Comparison of ENCODE assay signal across 15 cellular contexts in the genomic region with DNA sequence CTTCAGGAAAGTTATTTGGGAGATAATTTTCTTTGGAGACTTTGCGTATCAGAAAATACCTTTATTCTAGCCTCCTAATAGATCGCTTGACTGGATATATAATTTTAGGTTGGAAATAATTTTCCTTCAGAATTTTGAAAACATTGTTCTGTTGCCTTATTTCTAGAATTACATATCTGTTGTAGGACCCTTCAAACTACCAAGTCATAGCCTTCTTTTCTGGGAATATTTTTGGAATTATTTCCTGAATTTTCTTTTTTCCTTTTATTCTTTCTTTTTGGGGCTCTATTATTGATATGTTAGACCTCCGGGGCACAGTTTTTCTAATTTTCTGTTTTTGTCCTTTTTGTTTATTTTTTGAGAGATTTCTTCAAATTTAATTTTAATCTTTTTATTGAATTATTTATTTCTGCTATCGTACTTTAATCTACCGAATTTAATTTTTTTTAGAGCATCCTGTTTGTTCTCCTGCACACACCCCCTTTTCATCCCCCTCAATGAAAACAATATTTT.
DNase-seq lines count a peak whose midpoint lies in the region; ATAC-seq and TF ChIP-seq lines count a peak whose summit lies in the region.
"Had no signal": no experiment of that assay in that cellular context is flagged by ENCODE, and none has a peak within 500 bp of the region (broad histone marks: within the 10 kb centered on the region; RNA-seq: fewer than 3 reads in every experiment).

No MANE protein-coding gene starts in this region.

- H3K4me1 Mint-ChIP-seq in MCF 10A (ENCODE audit: insufficient read depth, unreplicated experiment), result peaks cover 15% of the 10 kb centered on the region
- peaks cover 31% of the 10 kb centered on the region for H3K4me1 Mint-ChIP-seq in central memory CD8-positive, alpha-beta T cell
- H3K4me1 Mint-ChIP-seq in stimulated activated naive B cell treated with anti-CD40 and anti-IgM and Interleukin-4, amounts not matched to agents 10 μg/mL and 1 μg/mL and 100 μg/mL, for 72 hours, result peaks cover 8 to 21% of the 10 kb centered on the region in 2 donors

- TF ChIP-seq POLR2A in breast epithelium (IDR thresholded peaks at IDR 0.05), result no peak

- H3K27me3 ChIP-seq in breast epithelium, result no peaks in the 10 kb centered on the region
- H3K27me3 ChIP-seq in PC-3 (ENCODE audit: low read length), result no peaks in the 10 kb centered on the region
- no peaks in the 10 kb centered on the region for H3K27me3 ChIP-seq in tibial artery
- no peaks in the 10 kb centered on the region for H3K27me3 ChIP-seq in dorsolateral prefrontal cortex
- H3K27me3 ChIP-seq in mesenchymal stem cell (ENCODE audit: control insufficient read depth in 1 of 2, insufficient read depth in 1 of 2, low read length in 2 of 2), result no peaks in the 10 kb centered on the region

- no peak for ATAC-seq in PC-3
- no peak for ATAC-seq in central memory CD8-positive, alpha-beta T cell (replicated peaks; ENCODE audit: extremely low read depth, poor library complexity, severe bottlenecking)
- no peak for ATAC-seq in stimulated activated naive B cell treated with anti-CD40 and anti-IgM and Interleukin-4, amounts not matched to agents 10 μg/mL and 1 μg/mL and 100 μg/mL, for 72 hours (replicated peaks)
- ATAC-seq: CD8-positive, alpha-beta T cell; GM12878 had no signal

- no peak overlapping the region for H3K27ac ChIP-seq in breast epithelium
- peak overlapping the region; percentile 87 for H3K27ac ChIP-seq in PC-3 (ENCODE audit: low read length)
- H3K27ac ChIP-seq in tibial artery, result no peak overlapping the region
- no peak overlapping the region for H3K27ac ChIP-seq in dorsolateral prefrontal cortex
- no peak overlapping the region for H3K27ac ChIP-seq in mesenchymal stem cell (ENCODE audit: low read length, poor library complexity, severe bottlenecking)
- H3K27ac ChIP-seq: 22Rv1 had no signal

- peaks cover 6% of the 10 kb centered on the region for H3K9me3 Mint-ChIP-seq in MCF 10A (ENCODE audit: unreplicated experiment)
- no peaks in the 10 kb centered on the region for H3K9me3 Mint-ChIP-seq in central memory CD8-positive, alpha-beta T cell
- H3K9me3 Mint-ChIP-seq in stimulated activated naive B cell treated with anti-CD40 and anti-IgM and Interleukin-4, amounts not matched to agents 10 μg/mL and 1 μg/mL and 100 μg/mL, for 72 hours, result peaks cover 6 to 30% of the 10 kb centered on the region in 2 donors

- H3K36me3 ChIP-seq in breast epithelium (no peaks in the 10 kb centered on the region), PC-3 (ENCODE audit: low read depth, low read length) (peaks cover 10% of the 10 kb centered on the region), tibial artery (peaks cover 0 to 7% (median 5%) of the 10 kb centered on the region in 3 donors), mesenchymal stem cell (ENCODE audit: control insufficient read depth in 1 of 2, insufficient read depth in 2 of 2, low read depth in 1 of 2, low read length in 2 of 2) (peaks cover 0 to 14% of the 10 kb centered on the region in 2 experiments)

- no peak overlapping the region for H3K18ac ChIP-seq in mesenchymal stem cell (ENCODE audit: low read depth in 1 of 2, low read length in 2 of 2)

- no peaks in the 10 kb centered on the region for H3K9me2 ChIP-seq in PC-3 (replicated peaks; ENCODE audit: low read length)

- no peak overlapping the region for H2BK12ac ChIP-seq in mesenchymal stem cell (ENCODE audit: low read length in 2 of 2)

- H3K9me3 ChIP-seq in breast epithelium (peaks cover 14 to 40% of the 10 kb centered on the region in 2 donors), PC-3 (ENCODE audit: low read length) (no peaks in the 10 kb centered on the region), tibial artery (peaks cover 0 to 15% (median 13%) of the 10 kb centered on the region in 3 donors), mesenchymal stem cell (ENCODE audit: control insufficient read depth, low read length) (peaks cover 7% of the 10 kb centered on the region)

- POLR2A ChIA-PET in MCF 10A (lab: Yijun Ruan, JAX) (interaction anchor here (0.7 to 1.2 kb wide), 3 partner anchors 35 to 244 kb away, joined by 3 read pairs; no protein-coding TSS in a partner anchor), PC-3 (lab: Charles Lee; ENCODE audit: unreplicated experiment) (no interaction called here)

- CTCF ChIA-PET in MCF 10A (lab: Yijun Ruan, JAX), result no interaction called here
- CTCF ChIA-PET in PC-3 (lab: Charles Lee), result no interaction called here

- intact Hi-C loops in MCF 10A (cut with micrococcal nuclease), result no loop called here
- intact Hi-C loops in breast epithelium (cut with DNase I; ENCODE audit: low total_unique reads), result no loop called here
- intact Hi-C loops in PC-3 (cut with micrococcal nuclease), result loop anchor here (10.0 kb wide), 1 partner anchor 91 kb away; no protein-coding TSS in a partner anchor
- intact Hi-C loops in tibial artery (cut with DNase I; ENCODE audit: low total_unique reads), result no loop called here
- intact Hi-C loops in dorsolateral prefrontal cortex (cut with DNase I), result no loop called here

- no peak overlapping the region for H2AK5ac ChIP-seq in mesenchymal stem cell (ENCODE audit: low read length, severe bottlenecking)

- H3K36me3 Mint-ChIP-seq in MCF 10A (ENCODE audit: insufficient read depth, unreplicated experiment), result peaks cover 6% of the 10 kb centered on the region
- peaks cover 16% of the 10 kb centered on the region for H3K36me3 Mint-ChIP-seq in central memory CD8-positive, alpha-beta T cell (ENCODE audit: insufficient read depth)
- peaks cover 21 to 67% of the 10 kb centered on the region in 2 donors for H3K36me3 Mint-ChIP-seq in stimulated activated naive B cell treated with anti-CD40 and anti-IgM and Interleukin-4, amounts not matched to agents 10 μg/mL and 1 μg/mL and 100 μg/mL, for 72 hours

- TF ChIP-seq CTCF in MCF 10A (IDR thresholded peaks at IDR 0.05; ENCODE audit: unreplicated experiment) (no peak), breast epithelium (IDR thresholded peaks at IDR 0.05) (no peak), PC-3 (conservative IDR thresholded peaks at IDR 0.05; ENCODE audit: low read depth, low read length) (no peak), tibial artery (IDR thresholded peaks at IDR 0.05) (no peak), dorsolateral prefrontal cortex (IDR thresholded peaks at IDR 0.05 in 54 of 56, conservative IDR thresholded peaks at IDR 0.05 in 2 of 56; ENCODE audit: low read depth in 1 of 56, partially characterized antibody in 56 of 56) (no peak)

- no peak overlapping the region for H2AFZ ChIP-seq in PC-3 (ENCODE audit: low read length)
- no peak overlapping the region for H2AFZ ChIP-seq in mesenchymal stem cell (ENCODE audit: low read depth, low read length)

- no peaks in the 10 kb centered on the region for H3K27me3 Mint-ChIP-seq in MCF 10A (ENCODE audit: insufficient read depth, unreplicated experiment)
- no peaks in the 10 kb centered on the region for H3K27me3 Mint-ChIP-seq in central memory CD8-positive, alpha-beta T cell
- H3K27me3 Mint-ChIP-seq in stimulated activated naive B cell treated with anti-CD40 and anti-IgM and Interleukin-4, amounts not matched to agents 10 μg/mL and 1 μg/mL and 100 μg/mL, for 72 hours, result no peaks in the 10 kb centered on the region

- no TSS peak for BruUV-seq in MCF 10A (replicated peaks; lab: Mats Ljungman, UMichigan)
- no TSS peak for BruUV-seq in PC-3 (replicated peaks; lab: Mats Ljungman, UMichigan)

- no peak overlapping the region for H2BK15ac ChIP-seq in mesenchymal stem cell (ENCODE audit: low read depth, poor library complexity, severe bottlenecking)

- H3F3A ChIP-seq in PC-3 (ENCODE audit: low read length, unreplicated experiment), result peaks cover 5% of the 10 kb centered on the region

- H3K27ac Mint-ChIP-seq in MCF 10A (ENCODE audit: low read depth, unreplicated experiment), result peak overlapping the region; percentile 84
- peak overlapping the region; percentile 46 for H3K27ac Mint-ChIP-seq in central memory CD8-positive, alpha-beta T cell (ENCODE audit: low read depth)
- peak overlapping the region; percentile 32 for H3K27ac Mint-ChIP-seq in stimulated activated naive B cell treated with anti-CD40 and anti-IgM and Interleukin-4, amounts not matched to agents 10 μg/mL and 1 μg/mL and 100 μg/mL, for 72 hours
- H3K27ac Mint-ChIP-seq: CD14-positive monocyte; CD8-positive, alpha-beta T cell had no signal

- H4K20me1 ChIP-seq in PC-3 (ENCODE audit: low read length), result peaks cover 6% of the 10 kb centered on the region; the same call in 1 of the 2 replicates

- H3K23ac ChIP-seq in mesenchymal stem cell (ENCODE audit: low read length in 2 of 2), result no peak overlapping the region

- H3K9ac ChIP-seq in PC-3 (ENCODE audit: low read length) (no peak overlapping the region; the same call in 1 of the 2 replicates), mesenchymal stem cell (ENCODE audit: low read length) (no peak overlapping the region)

- no CpG with 5 or more reads among the region's 5 CpGs for WGBS in mesenchymal stem cell

- H3K4me2 ChIP-seq in PC-3 (ENCODE audit: low read length) (peak overlapping the region; percentile 82; the same call in 1 of the 2 replicates), mesenchymal stem cell (ENCODE audit: low read length, poor library complexity, severe bottlenecking) (no peak overlapping the region)

- H3K79me2 ChIP-seq in PC-3 (ENCODE audit: low read length), result peaks cover 98% of the 10 kb centered on the region

- no peak overlapping the region for H4K8ac ChIP-seq in mesenchymal stem cell (ENCODE audit: low read length)

- no peak overlapping the region for H3K4me3 Mint-ChIP-seq in MCF 10A (ENCODE audit: unreplicated experiment)
- no peak overlapping the region for H3K4me3 Mint-ChIP-seq in central memory CD8-positive, alpha-beta T cell
- no peak overlapping the region for H3K4me3 Mint-ChIP-seq in stimulated activated naive B cell treated with anti-CD40 and anti-IgM and Interleukin-4, amounts not matched to agents 10 μg/mL and 1 μg/mL and 100 μg/mL, for 72 hours
- H3K4me3 Mint-ChIP-seq: CD14-positive monocyte; CD8-positive, alpha-beta T cell had no signal

- H2BK5ac ChIP-seq in mesenchymal stem cell (ENCODE audit: low read depth, low read length, poor library complexity, severe bottlenecking), result no peak overlapping the region

- no peak overlapping the region for H3K4me3 ChIP-seq in breast epithelium
- no peak overlapping the region for H3K4me3 ChIP-seq in PC-3 (ENCODE audit: low read length)
- no peak overlapping the region for H3K4me3 ChIP-seq in tibial artery
- H3K4me3 ChIP-seq in dorsolateral prefrontal cortex, result no peak overlapping the region
- no peak overlapping the region for H3K4me3 ChIP-seq in mesenchymal stem cell (ENCODE audit: insufficient read depth in 1 of 2, low read depth in 1 of 2, low read length in 2 of 2)
- H3K4me3 ChIP-seq: GM12878 had no signal

- no peak overlapping the region for H3K4ac ChIP-seq in mesenchymal stem cell (ENCODE audit: low read depth in 1 of 2, low read length in 2 of 2)

- no peak overlapping the region for H3K14ac ChIP-seq in mesenchymal stem cell (ENCODE audit: low read length in 2 of 2)

- H3K79me1 ChIP-seq in mesenchymal stem cell (replicated peaks; ENCODE audit: low read length, poor library complexity, severe bottlenecking), result no peaks in the 10 kb centered on the region

- no peaks in the 10 kb centered on the region for H3K4me1 ChIP-seq in breast epithelium
- H3K4me1 ChIP-seq in PC-3 (ENCODE audit: insufficient read depth, low read length), result peaks cover 24% of the 10 kb centered on the region
- H3K4me1 ChIP-seq in tibial artery, result no peaks in the 10 kb centered on the region
- peaks cover 2% of the 10 kb centered on the region for H3K4me1 ChIP-seq in mesenchymal stem cell (ENCODE audit: control insufficient read depth, insufficient read depth, low read depth, low read length)

- H2BK120ac ChIP-seq in mesenchymal stem cell (ENCODE audit: low read depth, low read length), result no peak overlapping the region

- DNase-seq in MCF 10A (ENCODE audit: unreplicated experiment) (no peak), breast epithelium (ENCODE audit: low spot score in 2 of 2) (no peak), PC-3 (no peak), tibial artery (no peak), dorsolateral prefrontal cortex (no peak), mesenchymal stem cell (no peak)
- no peak for DNase-seq in central memory CD8-positive, alpha-beta T cell (ENCODE audit: low spot score in 2 of 2)
- DNase-seq in stimulated activated naive B cell treated with anti-CD40 and anti-IgM and Interleukin-4, amounts not matched to agents 10 μg/mL and 1 μg/mL and 100 μg/mL, for 72 hours, result no peak
- DNase-seq: CD8-positive, alpha-beta T cell; COR-L47; HCEC 1CT; IMR-90 had no signal

- H4K91ac ChIP-seq in mesenchymal stem cell (ENCODE audit: low read length), result no peak overlapping the region

Comparison
In these comparisons a context has a peak if more than half of its experiments do, and no peak if none do; other contexts are left out.
1. H3K27ac Mint-ChIP-seq: peak in every context shown above with its lines; median percentile 84 in MCF 10A; 46 in central memory CD8-positive, alpha-beta T cell; 32 in stimulated activated naive B cell treated with anti-CD40 and anti-IgM and Interleukin-4, amounts not matched to agents 10 μg/mL and 1 μg/mL and 100 μg/mL, for 72 hours.